ENCODE assay signal across 18 cellular contexts in genomic region chr16:69402448-69402847, GRCh38. TPM values are rescaled to one million over a fixed set of nuclear protein-coding genes. Genes with fewer than 3 reads are reported as not detected.
DNase-seq lines count a peak whose midpoint lies in the region; ATAC-seq and TF ChIP-seq lines count a peak whose summit lies in the region.
"Had no signal": no experiment of that assay in that cellular context is flagged by ENCODE, and none has a peak within 500 bp of the region (broad histone marks: within the 10 kb centered on the region; RNA-seq: fewer than 3 reads in every experiment).

No MANE protein-coding gene starts in this region.

- H3K27ac ChIP-seq in colonic mucosa (peak overlapping the region; percentile 56), upper lobe of right lung (no peak overlapping the region), caudate nucleus (ENCODE audit: low read depth, low read length) (no peak overlapping the region), left ventricle myocardium inferior (replicated peaks) (no peak overlapping the region)
- H3K27ac ChIP-seq: Peyer's patch, thoracic aorta had no signal

- no peaks in the 10 kb centered on the region for H3K27me3 ChIP-seq in colonic mucosa
- no peaks in the 10 kb centered on the region for H3K27me3 ChIP-seq in upper lobe of right lung
- H3K27me3 ChIP-seq in left ventricle myocardium inferior (ENCODE audit: low read depth): no peaks in the 10 kb centered on the region
- H3K27me3 ChIP-seq: Peyer's patch had no signal

- H3K9me3 ChIP-seq in colonic mucosa (no peaks in the 10 kb centered on the region), upper lobe of right lung (no peaks in the 10 kb centered on the region), left ventricle myocardium inferior (replicated peaks) (no peaks in the 10 kb centered on the region)
- H3K9me3 ChIP-seq: Peyer's patch, thoracic aorta had no signal

- H3K4me3 ChIP-seq in colonic mucosa (no peak overlapping the region), upper lobe of right lung (no peak overlapping the region), left ventricle myocardium inferior (no peak overlapping the region)
- H3K4me3 ChIP-seq: Peyer's patch, thoracic aorta had no signal

- DNase-seq in SKM-1 treated with dmso at 0.1 percent for 144 hours (lab: John Stamatoyannopoulos, UW; ENCODE audit: unreplicated experiment): peak; percentile 33
- DNase-seq in SKM-1 (lab: John Stamatoyannopoulos, UW; ENCODE audit: unreplicated experiment): no peak
- peak; percentile 52 to 81 for DNase-seq in NOMO-1 (lab: John Stamatoyannopoulos, UW; ENCODE audit: unreplicated experiment in 2 of 2)
- no peak for DNase-seq in colonic mucosa
- no peak for DNase-seq in upper lobe of right lung
- no peak for DNase-seq in caudate nucleus (lab: John Stamatoyannopoulos, UW)
- DNase-seq in left ventricle myocardium inferior: no peak
- no peak for DNase-seq in iPS-NIHi7 (ENCODE audit: extremely low spot score)
- DNase-seq: effector memory CD4-positive, alpha-beta T cell; hypothalamus; naive thymus-derived CD8-positive, alpha-beta T cell; Peyer's patch; retina had no signal

- intact Hi-C loops in colonic mucosa (cut with DNase I): no loop called here
- intact Hi-C loops in upper lobe of right lung (cut with DNase I): no loop called here
- intact Hi-C loops in left ventricle myocardium inferior (cut with micrococcal nuclease): no loop called here

- no peak overlapping the region for H3K9ac ChIP-seq in colonic mucosa (ENCODE audit: low read depth in 2 of 2, low read length in 2 of 2)

- peaks cover 7% of the 10 kb centered on the region for H3K4me1 ChIP-seq in colonic mucosa
- H3K4me1 ChIP-seq in upper lobe of right lung: peaks cover 55% of the 10 kb centered on the region
- peaks cover 44% of the 10 kb centered on the region for H3K4me1 ChIP-seq in left ventricle myocardium inferior

- H3K36me3 ChIP-seq in colonic mucosa (no peaks in the 10 kb centered on the region), upper lobe of right lung (no peaks in the 10 kb centered on the region), left ventricle myocardium inferior (no peaks in the 10 kb centered on the region)
- H3K36me3 ChIP-seq: Peyer's patch, thoracic aorta had no signal

- peak; percentile 21 for ATAC-seq in upper lobe of right lung
- ATAC-seq: left lobe of liver; naive thymus-derived CD8-positive, alpha-beta T cell had no signal

- TF ChIP-seq CTCF in colonic mucosa (IDR thresholded peaks at IDR 0.05) (no peak), upper lobe of right lung (IDR thresholded peaks at IDR 0.05) (no peak), left ventricle myocardium inferior (IDR thresholded peaks at IDR 0.05; ENCODE audit: borderline replicate concordance) (no peak)

RNA-seq across cellular contexts. Expression of gene TERF2, which starts 16.6 kb away (rescaled TPM):
- total RNA-seq in colonic mucosa (10 to 100 TPM; 31.2 to 38.5 TPM), upper lobe of right lung (33.0 TPM), left ventricle myocardium inferior (25.0 TPM)

RNA-seq across cellular contexts. Expression of gene CYB5B, which starts 22.0 kb away (rescaled TPM):
- 100 to 1,000 TPM; 166 to 220 TPM for total RNA-seq in colonic mucosa
- 88.4 TPM for total RNA-seq in upper lobe of right lung
- total RNA-seq in left ventricle myocardium inferior: 69.0 TPM

RNA-seq across cellular contexts. Expression of gene TMED6, which starts 50.9 kb away (rescaled TPM):
- total RNA-seq in colonic mucosa: 1 to 10 TPM; 3.6 to 6.0 TPM
- 0.69 TPM for total RNA-seq in upper lobe of right lung
- not detected for total RNA-seq in left ventricle myocardium inferior
- total RNA-seq: bronchial epithelial cell, HT-29, M059J had no signal

Comparison
In these comparisons a context has a peak if more than half of its experiments do, and no peak if none do; other contexts are left out.
1. DNase-seq: peak in SKM-1 treated with dmso at 0.1 percent for 144 hours (single experiment) and NOMO-1 (2 of 2); none in SKM-1 (single experiment), colonic mucosa (single experiment), upper lobe of right lung (single experiment), caudate nucleus (0 of 61), left ventricle myocardium inferior (single experiment) and iPS-NIHi7 (single experiment).